In genomic region chr2:44546469-44547127, GRCh38 we compare ENCODE assay signal across 23 cellular contexts.
DNase-seq lines count a peak whose midpoint lies in the region; ATAC-seq and TF ChIP-seq lines count a peak whose summit lies in the region.
"Had no signal": no experiment of that assay in that cellular context is flagged by ENCODE, and none has a peak within 500 bp of the region (broad histone marks: within the 10 kb centered on the region; RNA-seq: fewer than 3 reads in every experiment).

No MANE protein-coding gene starts in this region.

- H3K4me3 ChIP-seq in cardiac muscle cell = no peak overlapping the region
- H3K4me3 ChIP-seq: esophagus muscularis mucosa, gastroesophageal sphincter, MG63, suprapubic skin had no signal

- H3K9me3 ChIP-seq in cardiac muscle cell (ENCODE audit: low read depth) = no peaks in the 10 kb centered on the region
- H3K9me3 ChIP-seq: esophagus muscularis mucosa, gastroesophageal sphincter, MG63, suprapubic skin had no signal

- H3K27me3 ChIP-seq in cardiac muscle cell = no peaks in the 10 kb centered on the region
- H3K27me3 ChIP-seq: esophagus muscularis mucosa, gastroesophageal sphincter, MG63, suprapubic skin had no signal

- peak overlapping the region; percentile 67 for H3K27ac ChIP-seq in cardiac muscle cell
- no peak overlapping the region for H3K27ac ChIP-seq in caudate nucleus (ENCODE audit: low read depth, low read length)
- H3K27ac ChIP-seq: esophagus muscularis mucosa, gastroesophageal sphincter, suprapubic skin had no signal

- no peaks in the 10 kb centered on the region for H3K27me3 Mint-ChIP-seq in stimulated activated naive B cell treated with anti-CD40 and anti-IgM and Interleukin-4, amounts not matched to agents 10 μg/mL and 1 μg/mL and 100 μg/mL, for 72 hours
- H3K27me3 Mint-ChIP-seq in activated naive CD8-positive, alpha-beta T cell treated with anti-CD3 and anti-CD28 coated beads, Interleukin-2, amount 50 U/mL, for 24 hours = no peaks in the 10 kb centered on the region
- no peaks in the 10 kb centered on the region for H3K27me3 Mint-ChIP-seq in HFFc6 (ENCODE audit: insufficient read depth)
- H3K27me3 Mint-ChIP-seq: activated CD4-positive, alpha-beta memory T cell treated with anti-CD3 and anti-CD28 coated beads for 36 hours; IgD-negative memory B cell had no signal

- ATAC-seq in Right ventricle myocardium superior (ENCODE audit: poor library complexity) (no peak), HG02870 (IDR thresholded peaks at IDR 0.05; ENCODE audit: unreplicated experiment) (peak; percentile 60), SK-N-SH treated with all-trans-retinoic acid at 6 μM for 48 hours (no peak; the same call in 2 of the 3 replicates)
- ATAC-seq in stimulated activated naive B cell treated with anti-CD40 and anti-IgM and Interleukin-4, amounts not matched to agents 10 μg/mL and 1 μg/mL and 100 μg/mL, for 72 hours (replicated peaks) = peak; percentile 81 to 85
- ATAC-seq in activated naive CD8-positive, alpha-beta T cell treated with anti-CD3 and anti-CD28 coated beads, Interleukin-2, amount 50 U/mL, for 24 hours = no peak
- ATAC-seq: gastroesophageal sphincter, left cardiac atrium had no signal

- peaks cover 19 to 56% of the 10 kb centered on the region in 2 donors for H3K4me1 Mint-ChIP-seq in stimulated activated naive B cell treated with anti-CD40 and anti-IgM and Interleukin-4, amounts not matched to agents 10 μg/mL and 1 μg/mL and 100 μg/mL, for 72 hours
- peaks cover 15% of the 10 kb centered on the region for H3K4me1 Mint-ChIP-seq in activated naive CD8-positive, alpha-beta T cell treated with anti-CD3 and anti-CD28 coated beads, Interleukin-2, amount 50 U/mL, for 24 hours
- H3K4me1 Mint-ChIP-seq in HFFc6 (ENCODE audit: low read depth) = peaks cover 54% of the 10 kb centered on the region

- peaks cover 17% of the 10 kb centered on the region for H3K4me1 ChIP-seq in cardiac muscle cell (ENCODE audit: low read depth)

- H3K36me3 Mint-ChIP-seq in stimulated activated naive B cell treated with anti-CD40 and anti-IgM and Interleukin-4, amounts not matched to agents 10 μg/mL and 1 μg/mL and 100 μg/mL, for 72 hours = peaks cover 8 to 9% of the 10 kb centered on the region in 2 donors
- peaks cover 11% of the 10 kb centered on the region for H3K36me3 Mint-ChIP-seq in activated naive CD8-positive, alpha-beta T cell treated with anti-CD3 and anti-CD28 coated beads, Interleukin-2, amount 50 U/mL, for 24 hours (ENCODE audit: low read depth)
- H3K36me3 Mint-ChIP-seq in HFFc6 (ENCODE audit: low read depth) = no peaks in the 10 kb centered on the region

- TF ChIP-seq CTCF in cardiac muscle cell (IDR thresholded peaks at IDR 0.05; ENCODE audit: low read depth, low read length) = no peak
- TF ChIP-seq CTCF in HFFc6 (IDR thresholded peaks at IDR 0.05) = no peak

- intact Hi-C loops in Right ventricle myocardium superior (cut with DNase I) = no loop called here

- H3K4me3 Mint-ChIP-seq in stimulated activated naive B cell treated with anti-CD40 and anti-IgM and Interleukin-4, amounts not matched to agents 10 μg/mL and 1 μg/mL and 100 μg/mL, for 72 hours = no peak overlapping the region
- H3K4me3 Mint-ChIP-seq in activated naive CD8-positive, alpha-beta T cell treated with anti-CD3 and anti-CD28 coated beads, Interleukin-2, amount 50 U/mL, for 24 hours = no peak overlapping the region
- no peak overlapping the region for H3K4me3 Mint-ChIP-seq in HFFc6
- H3K4me3 Mint-ChIP-seq: activated CD4-positive, alpha-beta memory T cell treated with anti-CD3 and anti-CD28 coated beads for 36 hours; activated naive CD4-positive, alpha-beta T cell treated with anti-CD3 and anti-CD28 coated beads for 36 hours; IgD-negative memory B cell had no signal

- DNase-seq in cardiac muscle cell (ENCODE audit: low read depth in 1 of 2, low spot score in 1 of 2) (peak in 1 of 2 donors; percentile 8), Right ventricle myocardium superior (no peak), caudate nucleus (lab: John Stamatoyannopoulos, UW) (no peak), HFFc6 (no peak)
- no peak for DNase-seq in stimulated activated naive B cell treated with anti-CD40 and anti-IgM and Interleukin-4, amounts not matched to agents 10 μg/mL and 1 μg/mL and 100 μg/mL, for 72 hours
- DNase-seq in activated naive CD8-positive, alpha-beta T cell treated with anti-CD3 and anti-CD28 coated beads, Interleukin-2, amount 50 U/mL, for 24 hours = no peak
- DNase-seq: ACHN; activated CD4-positive, alpha-beta memory T cell treated with anti-CD3 and anti-CD28 coated beads for 36 hours; activated naive CD4-positive, alpha-beta T cell treated with anti-CD3 and anti-CD28 coated beads for 36 hours; anterior cingulate cortex; DMS 273 treated with DMSO at 0.1 percent for 48 hours; GOT3; left cardiac atrium; MG63; NCI-H187 treated with DMSO at 0.1 percent for 48 hours; NCI-H524; SHP77 had no signal

- H3K9me3 Mint-ChIP-seq in stimulated activated naive B cell treated with anti-CD40 and anti-IgM and Interleukin-4, amounts not matched to agents 10 μg/mL and 1 μg/mL and 100 μg/mL, for 72 hours = no peaks in the 10 kb centered on the region
- no peaks in the 10 kb centered on the region for H3K9me3 Mint-ChIP-seq in activated naive CD8-positive, alpha-beta T cell treated with anti-CD3 and anti-CD28 coated beads, Interleukin-2, amount 50 U/mL, for 24 hours
- H3K9me3 Mint-ChIP-seq in HFFc6 = no peaks in the 10 kb centered on the region
- H3K9me3 Mint-ChIP-seq: activated CD4-positive, alpha-beta memory T cell treated with anti-CD3 and anti-CD28 coated beads for 36 hours; activated naive CD4-positive, alpha-beta T cell treated with anti-CD3 and anti-CD28 coated beads for 36 hours; IgD-negative memory B cell had no signal

- H3K27ac Mint-ChIP-seq in stimulated activated naive B cell treated with anti-CD40 and anti-IgM and Interleukin-4, amounts not matched to agents 10 μg/mL and 1 μg/mL and 100 μg/mL, for 72 hours = no peak overlapping the region
- no peak overlapping the region for H3K27ac Mint-ChIP-seq in activated naive CD8-positive, alpha-beta T cell treated with anti-CD3 and anti-CD28 coated beads, Interleukin-2, amount 50 U/mL, for 24 hours
- no peak overlapping the region for H3K27ac Mint-ChIP-seq in HFFc6
- H3K27ac Mint-ChIP-seq: activated CD4-positive, alpha-beta memory T cell treated with anti-CD3 and anti-CD28 coated beads for 36 hours; activated naive CD4-positive, alpha-beta T cell treated with anti-CD3 and anti-CD28 coated beads for 36 hours; IgD-negative memory B cell had no signal

- no peaks in the 10 kb centered on the region for H3K36me3 ChIP-seq in cardiac muscle cell
- H3K36me3 ChIP-seq: esophagus muscularis mucosa, gastroesophageal sphincter, MG63, suprapubic skin had no signal

TF ChIP-seq in SK-N-SH treated with all-trans-retinoic acid at 6 μM for 48 hours, 23 proteins besides CTCF, POLR2A, EP300 and RAD21 (continues in another document):
- TF ChIP-seq ISL1 (CRISPR knock-in tag; IDR thresholded peaks at IDR 0.05) = peak; percentile 65
- peak; percentile 30; the same call in 1 of the 2 replicates for TF ChIP-seq TSHZ2 (CRISPR knock-in tag; IDR thresholded peaks at IDR 0.05)
- no peak for TF ChIP-seq ARNTL (CRISPR knock-in tag; IDR thresholded peaks at IDR 0.05; ENCODE audit: borderline replicate concordance, low read depth)
- TF ChIP-seq ESRRG (CRISPR knock-in tag; IDR thresholded peaks at IDR 0.05) = no peak
- TF ChIP-seq PATZ1 (CRISPR knock-in tag; IDR thresholded peaks at IDR 0.05; ENCODE audit: borderline replicate concordance) = no peak
- no peak for TF ChIP-seq ZFP3 (CRISPR knock-in tag; IDR thresholded peaks at IDR 0.05)
- no peak for TF ChIP-seq GLIS3 (CRISPR knock-in tag; IDR thresholded peaks at IDR 0.05)
- TF ChIP-seq TCF4 (CRISPR knock-in tag; IDR thresholded peaks at IDR 0.05; ENCODE audit: borderline replicate concordance) = no peak
- TF ChIP-seq RARB (CRISPR knock-in tag; IDR thresholded peaks at IDR 0.05) = no peak
- no peak for TF ChIP-seq SNAI2 (CRISPR knock-in tag; IDR thresholded peaks at IDR 0.05)
- no peak for TF ChIP-seq ZNF565 (CRISPR knock-in tag; conservative IDR thresholded peaks at IDR 0.05; ENCODE audit: low read depth)
- no peak for TF ChIP-seq ZC3H10 (CRISPR knock-in tag; IDR thresholded peaks at IDR 0.05)

Comparison
In these comparisons a context has a peak if more than half of its experiments do, and no peak if none do; other contexts are left out.
1. ATAC-seq: peak in HG02870 (single experiment) and stimulated activated naive B cell treated with anti-CD40 and anti-IgM and Interleukin-4, amounts not matched to agents 10 μg/mL and 1 μg/mL and 100 μg/mL, for 72 hours (2 of 2); none in Right ventricle myocardium superior (single experiment), SK-N-SH treated with all-trans-retinoic acid at 6 μM for 48 hours (single experiment) and activated naive CD8-positive, alpha-beta T cell treated with anti-CD3 and anti-CD28 coated beads, Interleukin-2, amount 50 U/mL, for 24 hours (single experiment).